In genomic region chr19:1384085-1384462, GRCh38 we compare ENCODE assay signal across 8 cellular contexts. TPM values are rescaled to one million over a fixed set of nuclear protein-coding genes. Genes with fewer than 3 reads are reported as not detected.
DNase-seq lines count a peak whose midpoint lies in the region; ATAC-seq lines count a peak whose summit lies in the region.

No MANE protein-coding gene starts in this region.

- H3K9me3 ChIP-seq in right cardiac atrium (ENCODE audit: control insufficient read depth, low read length) = no peaks in the 10 kb centered on the region

- POLR2A ChIA-PET in activated CD4-positive, alpha-beta memory T cell treated with anti-CD3 and anti-CD28 coated beads for 36 hours (lab: Charles Lee) = no interaction called here

- no peaks in the 10 kb centered on the region for H3K27me3 ChIP-seq in right cardiac atrium (ENCODE audit: control insufficient read depth, insufficient read depth)

- no peaks in the 10 kb centered on the region for H3K4me1 ChIP-seq in right cardiac atrium (ENCODE audit: control insufficient read depth, insufficient read depth, low read length)

- H3K9me3 Mint-ChIP-seq in activated CD8-positive, alpha-beta memory T cell treated with anti-CD3 and anti-CD28 coated beads, Interleukin-2, amount 10 ng/mL, durations not matched to agents 7 days and 5 days (ENCODE audit: low read depth) = peaks cover 3% of the 10 kb centered on the region
- H3K9me3 Mint-ChIP-seq in activated CD4-positive, alpha-beta memory T cell treated with anti-CD3 and anti-CD28 coated beads for 36 hours = peaks cover 3% of the 10 kb centered on the region
- H3K9me3 Mint-ChIP-seq in stimulated activated naive B cell treated with anti-CD40 and anti-IgM and Interleukin-4, amounts not matched to agents 10 μg/mL and 1 μg/mL and 100 μg/mL, for 72 hours = peaks cover 2 to 3% of the 10 kb centered on the region in 2 donors

- H3K4me3 ChIP-seq in right cardiac atrium (ENCODE audit: low read length) = peak overlapping the region; percentile 49

- peaks cover 21% of the 10 kb centered on the region for H3K4me1 Mint-ChIP-seq in activated CD8-positive, alpha-beta memory T cell treated with anti-CD3 and anti-CD28 coated beads, Interleukin-2, amount 10 ng/mL, durations not matched to agents 7 days and 5 days
- H3K4me1 Mint-ChIP-seq in activated CD4-positive, alpha-beta memory T cell treated with anti-CD3 and anti-CD28 coated beads for 36 hours (ENCODE audit: low read depth) = peaks cover 23% of the 10 kb centered on the region
- H3K4me1 Mint-ChIP-seq in stimulated activated naive B cell treated with anti-CD40 and anti-IgM and Interleukin-4, amounts not matched to agents 10 μg/mL and 1 μg/mL and 100 μg/mL, for 72 hours = peaks cover 19 to 41% of the 10 kb centered on the region in 2 donors

- no peak for DNase-seq in activated CD8-positive, alpha-beta memory T cell treated with anti-CD3 and anti-CD28 coated beads, Interleukin-2, amount 10 ng/mL, durations not matched to agents 7 days and 5 days
- no peak for DNase-seq in activated CD8-positive, alpha-beta memory T cell treated with anti-CD3 and anti-CD28 coated beads, Interleukin-2, amount 50 U/mL, for 4 hours
- DNase-seq in activated CD4-positive, alpha-beta memory T cell treated with anti-CD3 and anti-CD28 coated beads for 36 hours = no peak
- DNase-seq in right cardiac atrium (no peak), SKM-1 (lab: John Stamatoyannopoulos, UW; ENCODE audit: unreplicated experiment) (no peak), medulla oblongata (ENCODE audit: extremely low spot score) (no peak), NCI-H524 (lab: John Stamatoyannopoulos, UW) (no peak)
- no peak for DNase-seq in stimulated activated naive B cell treated with anti-CD40 and anti-IgM and Interleukin-4, amounts not matched to agents 10 μg/mL and 1 μg/mL and 100 μg/mL, for 72 hours

- CTCF ChIA-PET in activated CD8-positive, alpha-beta memory T cell treated with anti-CD3 and anti-CD28 coated beads, Interleukin-2, amount 10 ng/mL, durations not matched to agents 7 days and 5 days (lab: Charles Lee) = no interaction called here
- CTCF ChIA-PET in activated CD4-positive, alpha-beta memory T cell treated with anti-CD3 and anti-CD28 coated beads for 36 hours (lab: Charles Lee) = interaction anchor here (2.1 kb wide), 1 partner anchor 104 kb away, joined by 5 read pairs; no protein-coding TSS in a partner anchor

- peak overlapping the region; percentile 89 for H3K4me3 Mint-ChIP-seq in activated CD8-positive, alpha-beta memory T cell treated with anti-CD3 and anti-CD28 coated beads, Interleukin-2, amount 10 ng/mL, durations not matched to agents 7 days and 5 days
- H3K4me3 Mint-ChIP-seq in activated CD4-positive, alpha-beta memory T cell treated with anti-CD3 and anti-CD28 coated beads for 36 hours = peak overlapping the region; percentile 80
- H3K4me3 Mint-ChIP-seq in stimulated activated naive B cell treated with anti-CD40 and anti-IgM and Interleukin-4, amounts not matched to agents 10 μg/mL and 1 μg/mL and 100 μg/mL, for 72 hours = peak overlapping the region; percentile 95 to 96

- peaks cover 12% of the 10 kb centered on the region for H3K36me3 Mint-ChIP-seq in activated CD8-positive, alpha-beta memory T cell treated with anti-CD3 and anti-CD28 coated beads, Interleukin-2, amount 10 ng/mL, durations not matched to agents 7 days and 5 days
- H3K36me3 Mint-ChIP-seq in activated CD4-positive, alpha-beta memory T cell treated with anti-CD3 and anti-CD28 coated beads for 36 hours = peaks cover 12% of the 10 kb centered on the region
- H3K36me3 Mint-ChIP-seq in stimulated activated naive B cell treated with anti-CD40 and anti-IgM and Interleukin-4, amounts not matched to agents 10 μg/mL and 1 μg/mL and 100 μg/mL, for 72 hours = peaks cover 14 to 27% of the 10 kb centered on the region in 2 donors

- peak overlapping the region; percentile 82 for H3K27ac Mint-ChIP-seq in activated CD8-positive, alpha-beta memory T cell treated with anti-CD3 and anti-CD28 coated beads, Interleukin-2, amount 10 ng/mL, durations not matched to agents 7 days and 5 days
- peak overlapping the region; percentile 75 for H3K27ac Mint-ChIP-seq in activated CD4-positive, alpha-beta memory T cell treated with anti-CD3 and anti-CD28 coated beads for 36 hours
- H3K27ac Mint-ChIP-seq in stimulated activated naive B cell treated with anti-CD40 and anti-IgM and Interleukin-4, amounts not matched to agents 10 μg/mL and 1 μg/mL and 100 μg/mL, for 72 hours = peak overlapping the region; percentile 100

- peaks cover 6% of the 10 kb centered on the region for H3K27me3 Mint-ChIP-seq in activated CD8-positive, alpha-beta memory T cell treated with anti-CD3 and anti-CD28 coated beads, Interleukin-2, amount 10 ng/mL, durations not matched to agents 7 days and 5 days
- H3K27me3 Mint-ChIP-seq in activated CD4-positive, alpha-beta memory T cell treated with anti-CD3 and anti-CD28 coated beads for 36 hours = peaks cover 4% of the 10 kb centered on the region
- peaks cover 6 to 8% of the 10 kb centered on the region in 2 donors for H3K27me3 Mint-ChIP-seq in stimulated activated naive B cell treated with anti-CD40 and anti-IgM and Interleukin-4, amounts not matched to agents 10 μg/mL and 1 μg/mL and 100 μg/mL, for 72 hours

- intact Hi-C loops in activated CD4-positive, alpha-beta memory T cell treated with anti-CD3 and anti-CD28 coated beads for 36 hours (cut with micrococcal nuclease) = loop anchor here (5.0 kb wide), 1 partner anchor 107 kb away; the partner anchor contains the start of gene FAM174C
- intact Hi-C loops in right cardiac atrium (cut with DNase I) = loop anchor here in 1 of 4 donors (5.0 kb wide), 1 partner anchor 102 kb away; no protein-coding TSS in a partner anchor

- H3K27ac ChIP-seq in right cardiac atrium (ENCODE audit: low read length) = peak overlapping the region; percentile 77

- WGBS in right cardiac atrium = under 1% methylated on average over 23 of the region's 23 CpGs

- ATAC-seq in activated CD8-positive, alpha-beta memory T cell treated with anti-CD3 and anti-CD28 coated beads, Interleukin-2, amount 10 ng/mL, durations not matched to agents 7 days and 5 days = no peak
- ATAC-seq in right cardiac atrium = peak; percentile 3 to 17
- ATAC-seq in stimulated activated naive B cell treated with anti-CD40 and anti-IgM and Interleukin-4, amounts not matched to agents 10 μg/mL and 1 μg/mL and 100 μg/mL, for 72 hours (replicated peaks) = peak; percentile 2 to 10

RNA-seq across cellular contexts. Expression of gene NDUFS7, which starts 0.4 kb away (rescaled TPM):
- total RNA-seq in activated CD8-positive, alpha-beta memory T cell treated with anti-CD3 and anti-CD28 coated beads, Interleukin-2, amount 10 ng/mL, durations not matched to agents 7 days and 5 days = 100 to 1,000 TPM; 124 to 135 TPM
- total RNA-seq in activated CD4-positive, alpha-beta memory T cell treated with anti-CD3 and anti-CD28 coated beads for 36 hours = 100 to 1,000 TPM; 117 to 119 TPM
- 100 to 1,000 TPM; 209 to 294 (median 259) TPM for total RNA-seq in right cardiac atrium
- polyA plus RNA-seq in right cardiac atrium = 437 TPM

RNA-seq across cellular contexts. Expression of gene GAMT, which starts 17.3 kb away (rescaled TPM):
- total RNA-seq in activated CD8-positive, alpha-beta memory T cell treated with anti-CD3 and anti-CD28 coated beads, Interleukin-2, amount 10 ng/mL, durations not matched to agents 7 days and 5 days = 10 to 100 TPM; 19.3 to 20.4 TPM
- total RNA-seq in activated CD4-positive, alpha-beta memory T cell treated with anti-CD3 and anti-CD28 coated beads for 36 hours = 10 to 100 TPM; 21.0 to 21.1 TPM
- total RNA-seq in right cardiac atrium = 10 to 100 TPM; 49.2 to 76.2 (median 66.4) TPM
- 124 TPM for polyA plus RNA-seq in right cardiac atrium

RNA-seq across cellular contexts. Expression of gene DAZAP1, which starts 23.3 kb away (rescaled TPM):
- 100 to 1,000 TPM; 275 to 283 TPM for total RNA-seq in activated CD8-positive, alpha-beta memory T cell treated with anti-CD3 and anti-CD28 coated beads, Interleukin-2, amount 10 ng/mL, durations not matched to agents 7 days and 5 days
- 100 to 1,000 TPM; 226 to 242 TPM for total RNA-seq in activated CD4-positive, alpha-beta memory T cell treated with anti-CD3 and anti-CD28 coated beads for 36 hours
- 10 to 100 TPM; 78.7 to 92.1 (median 85.0) TPM for total RNA-seq in right cardiac atrium
- 65.3 TPM for polyA plus RNA-seq in right cardiac atrium

RNA-seq across cellular contexts. Expression of gene RPS15, which starts 54.1 kb away (rescaled TPM):
- 1,000 to 10,000 TPM; 1,331 to 1,537 TPM for total RNA-seq in activated CD8-positive, alpha-beta memory T cell treated with anti-CD3 and anti-CD28 coated beads, Interleukin-2, amount 10 ng/mL, durations not matched to agents 7 days and 5 days
- total RNA-seq in activated CD4-positive, alpha-beta memory T cell treated with anti-CD3 and anti-CD28 coated beads for 36 hours = 1,000 to 10,000 TPM; 1,642 to 1,717 TPM
- 100 to 1,000 TPM; 635 to 772 (median 696) TPM for total RNA-seq in right cardiac atrium
- 1,857 TPM for polyA plus RNA-seq in right cardiac atrium
